ENCODE assay signal across 8 cellular contexts in the genomic region with DNA sequence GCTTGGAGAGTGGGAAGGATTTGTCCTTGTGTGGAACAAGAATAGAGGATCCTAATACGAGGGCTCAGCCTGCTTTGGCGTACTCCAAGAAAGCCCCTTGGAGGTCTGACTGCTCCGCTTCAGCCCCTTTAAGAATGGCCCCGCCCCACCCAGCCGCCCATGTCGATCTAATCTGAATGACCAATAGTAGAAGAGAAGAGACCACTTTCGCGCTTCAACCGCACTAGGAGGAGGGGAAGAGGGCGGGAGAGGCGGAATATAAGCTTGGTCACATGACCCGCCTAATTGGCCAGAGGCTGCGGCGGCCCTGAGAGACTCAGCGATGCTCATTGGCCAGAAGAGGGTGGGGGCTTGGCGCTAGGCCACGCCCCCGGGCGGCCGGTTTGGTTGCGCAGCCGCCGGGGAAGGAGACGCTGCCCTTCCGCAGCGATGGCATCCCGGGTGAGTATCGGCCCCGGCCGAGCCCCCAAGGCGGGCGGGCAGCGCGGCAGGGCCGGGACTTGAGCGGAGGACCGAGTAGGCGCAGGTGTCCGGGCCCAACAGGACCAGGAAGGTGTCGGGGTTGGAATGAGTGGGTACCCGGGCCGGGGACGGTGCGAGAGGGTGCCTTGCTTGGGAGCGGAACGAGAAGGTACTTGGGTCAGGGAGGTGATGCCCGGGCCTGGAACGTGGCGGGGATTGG. TPM values are rescaled to one million over a fixed set of nuclear protein-coding genes. Genes with fewer than 3 reads are reported as not detected.
DNase-seq lines count a peak whose midpoint lies in the region; ATAC-seq and TF ChIP-seq lines count a peak whose summit lies in the region.

A gene with protein sequence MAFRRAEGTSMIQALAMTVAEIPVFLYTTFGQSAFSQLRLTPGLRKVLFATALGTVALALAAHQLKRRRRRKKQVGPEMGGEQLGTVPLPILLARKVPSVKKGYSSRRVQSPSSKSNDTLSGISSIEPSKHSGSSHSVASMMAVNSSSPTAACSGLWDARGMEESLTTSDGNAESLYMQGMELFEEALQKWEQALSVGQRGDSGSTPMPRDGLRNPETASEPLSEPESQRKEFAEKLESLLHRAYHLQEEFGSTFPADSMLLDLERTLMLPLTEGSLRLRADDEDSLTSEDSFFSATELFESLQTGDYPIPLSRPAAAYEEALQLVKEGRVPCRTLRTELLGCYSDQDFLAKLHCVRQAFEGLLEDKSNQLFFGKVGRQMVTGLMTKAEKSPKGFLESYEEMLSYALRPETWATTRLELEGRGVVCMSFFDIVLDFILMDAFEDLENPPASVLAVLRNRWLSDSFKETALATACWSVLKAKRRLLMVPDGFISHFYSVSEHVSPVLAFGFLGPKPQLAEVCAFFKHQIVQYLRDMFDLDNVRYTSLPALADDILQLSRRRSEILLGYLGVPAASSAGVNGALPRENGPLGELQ (plus strand): TSS at position 386 of the 682 bp plus-strand sequence. CDS start 3,969 bp downstream, outside the sequence.

- no peaks in the 10 kb centered on the region for H3K9me3 Mint-ChIP-seq in dendritic cell treated with granulocyte-macrophage colony-stimulating factor and Interleukin-4, amounts not matched to agents 40 ng/mL and 50 ng/mL, for 4 days

- peak within 1 kb of the TSS; percentile 86 to 99 (median 97) for H3K4me2 ChIP-seq in BLaER1 treated with 17β-estradiol and CSF1 and Interleukin-3, amounts not matched to agents 10 nM and 100 nM

- peak within 1 kb of the TSS; percentile 72 to 91 (median 86) for H3K9ac ChIP-seq in BLaER1 treated with 17β-estradiol and CSF1 and Interleukin-3, amounts not matched to agents 10 nM and 100 nM

- peaks cover 10 to 22% (median 17%) of the 10 kb centered on the region in 11 experiments for H3K36me3 ChIP-seq in BLaER1 treated with 17β-estradiol and CSF1 and Interleukin-3, amounts not matched to agents 10 nM and 100 nM
- peaks cover 0 to 14% of the 10 kb centered on the region in 2 donors for H3K36me3 ChIP-seq in left lung

- TF ChIP-seq CTCF in left lung (IDR thresholded peaks at IDR 0.05), result no peak

- peak within 1 kb of the TSS; percentile 94 for H3K4me3 Mint-ChIP-seq in dendritic cell treated with granulocyte-macrophage colony-stimulating factor and Interleukin-4, amounts not matched to agents 40 ng/mL and 50 ng/mL, for 4 days

- H4K20me1 ChIP-seq in BLaER1 treated with 17β-estradiol and CSF1 and Interleukin-3, amounts not matched to agents 10 nM and 100 nM, result peaks cover 0 to 44% (median 30%) of the 10 kb centered on the region in 11 experiments; a peak in 17 of 22 replicates

- H3K27me3 Mint-ChIP-seq in dendritic cell treated with granulocyte-macrophage colony-stimulating factor and Interleukin-4, amounts not matched to agents 40 ng/mL and 50 ng/mL, for 4 days, result no peaks in the 10 kb centered on the region

- peak within 1 kb of the TSS; percentile 90 for H3K27ac Mint-ChIP-seq in dendritic cell treated with granulocyte-macrophage colony-stimulating factor and Interleukin-4, amounts not matched to agents 40 ng/mL and 50 ng/mL, for 4 days

- H3K27me3 ChIP-seq in BLaER1 treated with 17β-estradiol and CSF1 and Interleukin-3, amounts not matched to agents 10 nM and 100 nM, result no peaks in the 10 kb centered on the region
- no peaks in the 10 kb centered on the region for H3K27me3 ChIP-seq in left lung

- peak within 1 kb of the TSS; percentile 85 to 98 (median 94) for H3K4me3 ChIP-seq in BLaER1 treated with 17β-estradiol and CSF1 and Interleukin-3, amounts not matched to agents 10 nM and 100 nM
- H3K4me3 ChIP-seq in left lung, result peak within 1 kb of the TSS; percentile 82 to 97

- no peaks in the 10 kb centered on the region for H3K9me3 ChIP-seq in BLaER1 treated with 17β-estradiol and CSF1 and Interleukin-3, amounts not matched to agents 10 nM and 100 nM (replicated peaks in 1 of 11)
- no peaks in the 10 kb centered on the region for H3K9me3 ChIP-seq in left lung

- intact Hi-C loops in dendritic cell treated with granulocyte-macrophage colony-stimulating factor and Interleukin-4, amounts not matched to agents 40 ng/mL and 50 ng/mL, for 4 days (cut with micrococcal nuclease), result loop anchor here (1.0 kb wide), 1 partner anchor 8 kb away; a partner anchor contains a TSS
- intact Hi-C loops in left lung (cut with DNase I), result no loop called here

- H3K4me1 ChIP-seq in BLaER1 treated with 17β-estradiol and CSF1 and Interleukin-3, amounts not matched to agents 10 nM and 100 nM, result peaks cover 25 to 33% (median 27%) of the 10 kb centered on the region in 10 experiments
- H3K4me1 ChIP-seq in left lung, result peaks cover 9 to 24% of the 10 kb centered on the region in 2 donors

- peak; percentile 96 for ATAC-seq in GM19351 (IDR thresholded peaks at IDR 0.05; ENCODE audit: unreplicated experiment)
- peak; percentile 96 for ATAC-seq in HG03521 (IDR thresholded peaks at IDR 0.05; ENCODE audit: unreplicated experiment)
- peak; percentile 97 for ATAC-seq in left lung

- H3K4me1 Mint-ChIP-seq in dendritic cell treated with granulocyte-macrophage colony-stimulating factor and Interleukin-4, amounts not matched to agents 40 ng/mL and 50 ng/mL, for 4 days (ENCODE audit: low read depth), result peaks cover 30% of the 10 kb centered on the region

- peak within 1 kb of the TSS; percentile 31 to 84 (median 75); a peak in 21 of 22 replicates for H3K27ac ChIP-seq in BLaER1 treated with 17β-estradiol and CSF1 and Interleukin-3, amounts not matched to agents 10 nM and 100 nM
- peak within 1 kb of the TSS; percentile 73 to 75 for H3K27ac ChIP-seq in left lung

- DNase-seq in NCI-H748 (lab: John Stamatoyannopoulos, UW; ENCODE audit: unreplicated experiment) (peak; percentile 100), left lung (peak; percentile 96 to 99)
- peak; percentile 72 to 95 for DNase-seq in activated CD4-positive, alpha-beta T cell treated with anti-CD3 and anti-CD28 coated beads, Interleukin-2, amount 50 U/mL, for 24 hours (ENCODE audit: low read depth in 1 of 2, low spot score in 1 of 2)
- peak; percentile 87 to 89 for DNase-seq in stimulated activated CD4-positive, alpha-beta T cell treated with anti-CD3 and anti-CD28 coated beads, Interleukin-2, amount 100 ng/mL, for 48 hours

- peaks cover 34% of the 10 kb centered on the region for H3K36me3 Mint-ChIP-seq in dendritic cell treated with granulocyte-macrophage colony-stimulating factor and Interleukin-4, amounts not matched to agents 40 ng/mL and 50 ng/mL, for 4 days (ENCODE audit: low read depth)

RNA-seq across cellular contexts. Expression of the gene that starts here (rescaled TPM):
- 10 to 100 TPM; 25.6 to 28.6 TPM for total RNA-seq in left lung

Comparison
In these comparisons a context has a peak if more than half of its experiments do, and no peak if none do; other contexts are left out.
1. Peak in every context shown above with its lines: DNase-seq, ATAC-seq, H3K4me3 ChIP-seq and H3K27ac ChIP-seq.